ENCODE assay signal across 8 cellular contexts in genomic region chr19:52786464-52787354, GRCh38. TPM values are rescaled to one million over a fixed set of nuclear protein-coding genes. Genes with fewer than 3 reads are reported as not detected.
DNase-seq lines count a peak whose midpoint lies in the region; ATAC-seq and TF ChIP-seq lines count a peak whose summit lies in the region.
"Not testable (repeated sequence)": the region's sequence is repeated elsewhere in the genome, so short reads cannot be mapped to it uniquely, and the experiment has no call there.

TSS of gene ZNF600 (minus strand) at chr19:52786791. CDS start at chr19:52778888, 7,903 bp downstream.

- not testable (repeated sequence) for H4K20me1 ChIP-seq in IMR-90 (ENCODE audit: insufficient read depth, low read length)

- peak within 1 kb of the TSS; percentile 55 to 81; a peak in 3 of 4 replicates for H4K8ac ChIP-seq in IMR-90 (ENCODE audit: low read depth in 2 of 2, low read length in 2 of 2)

- H3K79me1 ChIP-seq in IMR-90 (ENCODE audit: low read depth in 1 of 2, low read length in 2 of 2), result not testable (repeated sequence)

- peak; percentile 67 for DNase-seq in DMS153 treated with DMSO at 0.1 percent for 48 hours (lab: John Stamatoyannopoulos, UW; ENCODE audit: unreplicated experiment)
- DNase-seq in IMR-90, result peak; percentile 48
- peak; percentile 62 for DNase-seq in SK-MEL-5 (ENCODE audit: low read depth, low spot score)
- DNase-seq in activated effector memory CD4-positive, alpha-beta T cell treated with anti-CD3 and anti-CD28 coated beads, Interleukin-2, amount 50 U/mL, for 16 hours, result peak; percentile 94
- peak; percentile 68 for DNase-seq in fibroblast of the aortic adventitia (ENCODE audit: low read depth)
- DNase-seq in naive thymus-derived CD4-positive, alpha-beta T cell, result peak; percentile 33 to 65 (median 45)
- peak; percentile 28 to 61 for DNase-seq in stimulated activated CD8-positive, alpha-beta memory T cell treated with anti-CD3 and anti-CD28 coated beads, Interleukin-7, amount 100 ng/mL, for 1 hour (ENCODE audit: low read depth in 2 of 2)

- 0 out of 2 replicates have a peak within 1 kb of the TSS, but pooled peaks have one; percentile 34 for H3K14ac ChIP-seq in IMR-90 (replicated peaks; ENCODE audit: low read depth, low read length)

- H2BK15ac ChIP-seq in IMR-90 (ENCODE audit: low read depth, low read length), result not testable (repeated sequence)

- CTCF ChIA-PET in IMR-90 (lab: Yijun Ruan, JAX), result not testable (repeated sequence)
- CTCF ChIA-PET in naive thymus-derived CD4-positive, alpha-beta T cell (lab: Charles Lee), result interaction anchor here (0.6 kb wide), 1 partner anchor 370 kb away, joined by 3 read pairs; no protein-coding TSS in a partner anchor

- peaks cover 7 to 88% (median 31%) of the 10 kb centered on the region in 11 donors for H3K9me3 Mint-ChIP-seq in naive thymus-derived CD4-positive, alpha-beta T cell

- peak within 1 kb of the TSS; percentile 48; the same call in 1 of the 2 replicates for H3K18ac ChIP-seq in IMR-90 (ENCODE audit: low read depth, low read length)

- in situ Hi-C loops in IMR-90 (cut with MboI; ENCODE audit: low sequenced_read_pairs); SK-MEL-5 (cut with HindIII; ENCODE audit: low pct_unique_long_range_greater_than_20kb, low sequenced_read_pairs): not testable (repeated sequence)

- H3K23ac ChIP-seq in IMR-90 (ENCODE audit: low read depth, low read length), result peak within 1 kb of the TSS; percentile 83

- peak within 1 kb of the TSS; percentile 65; the same call in 1 of the 2 replicates for H4K5ac ChIP-seq in IMR-90 (ENCODE audit: low read depth, low read length)

- H3K27ac Mint-ChIP-seq in naive thymus-derived CD4-positive, alpha-beta T cell, result peak within 1 kb of the TSS; percentile 28 to 97 (median 81)

- H2AFZ ChIP-seq in IMR-90 (replicated peaks; ENCODE audit: low read length, poor library complexity), result peak within 1 kb of the TSS; percentile 97

- H3K9me1 ChIP-seq in IMR-90 (ENCODE audit: insufficient read depth, low read length), result not testable (repeated sequence)

- not testable (repeated sequence) for H3K4ac ChIP-seq in IMR-90 (ENCODE audit: low read depth, low read length)

- peak within 1 kb of the TSS; percentile 85 for H3K4me2 ChIP-seq in IMR-90 (ENCODE audit: low read depth, low read length)

- not testable (repeated sequence) for H2BK120ac ChIP-seq in IMR-90 (ENCODE audit: low read depth, low read length)

- H4K91ac ChIP-seq in IMR-90 (ENCODE audit: insufficient read depth, low read depth, low read length), result not testable (repeated sequence)

- H2BK20ac ChIP-seq in IMR-90 (ENCODE audit: low read depth, low read length), result not testable (repeated sequence)

- not testable (repeated sequence) for H3K56ac ChIP-seq in IMR-90 (ENCODE audit: extremely low read depth, insufficient read depth, low read length)

- not testable (repeated sequence) for BruUV-seq in IMR-90 (replicated peaks; lab: Mats Ljungman, UMichigan)

- H3K4me1 Mint-ChIP-seq in naive thymus-derived CD4-positive, alpha-beta T cell, result peaks cover 19 to 35% (median 32%) of the 10 kb centered on the region in 7 donors

- ATAC-seq in GM21529 (IDR thresholded peaks at IDR 0.05; ENCODE audit: unreplicated experiment) (peak; percentile 93), IMR-90 (ENCODE audit: low read depth) (peak; percentile 99)
- ATAC-seq in naive thymus-derived CD4-positive, alpha-beta T cell, result peak; percentile 98

- dilution Hi-C loops in IMR-90 (cut with HindIII; ENCODE audit: low sequenced_read_pairs, unreplicated experiment), result not testable (repeated sequence)

- TF ChIP-seq RAD21 in IMR-90 (IDR thresholded peaks at IDR 0.05; ENCODE audit: low read length), result not testable (repeated sequence)

- H3K27ac ChIP-seq in IMR-90 (ENCODE audit: insufficient read depth, low read length), result 0 out of 2 replicates have a peak within 1 kb of the TSS, but pooled peaks have one; percentile 32
- H3K27ac ChIP-seq in naive thymus-derived CD4-positive, alpha-beta T cell (ENCODE audit: low read depth, low read length), result peak within 1 kb of the TSS; percentile 70

- not testable (repeated sequence) for TF ChIP-seq POLR2A in IMR-90 (IDR thresholded peaks at IDR 0.05; ENCODE audit: low read depth, low read length)

- H3K4me1 ChIP-seq in IMR-90 (ENCODE audit: control insufficient read depth, insufficient read depth, low read length); naive thymus-derived CD4-positive, alpha-beta T cell (ENCODE audit: control insufficient read depth in 2 of 2, insufficient read depth in 2 of 2, low read length in 2 of 2): not testable (repeated sequence)

- TF ChIP-seq CTCF in IMR-90 (conservative IDR thresholded peaks at IDR 0.05; ENCODE audit: low read depth, low read length), result not testable (repeated sequence)
- peak; percentile 30 for TF ChIP-seq CTCF in fibroblast of the aortic adventitia (IDR thresholded peaks at IDR 0.05; ENCODE audit: insufficient read depth, low read length)

- not testable (repeated sequence) for H2BK5ac ChIP-seq in IMR-90 (ENCODE audit: low read depth, low read length, poor library complexity, severe bottlenecking)

- POLR2A ChIA-PET in IMR-90 (lab: Charles Lee; ENCODE audit: unreplicated experiment); naive thymus-derived CD4-positive, alpha-beta T cell (lab: Charles Lee): not testable (repeated sequence)

- intact Hi-C loops in IMR-90 (cut with micrococcal nuclease), result loop anchor here (5.0 kb wide), 1 partner anchor 176 kb away; the partner anchor contains the start of gene ZNF816
- intact Hi-C loops in naive thymus-derived CD4-positive, alpha-beta T cell (cut with micrococcal nuclease), result loop anchor here (1.0 to 10.0 kb wide), 5 partner anchors 52 to 178 kb away; partner anchors contain the start of genes ZNF320 (in 1 of the 2), ZNF611 (in 1 of the 2), ZNF816 (in 1 of the 2) and ZNF83 (in 1 of the 2)

- not testable (repeated sequence) for H3K9me3 ChIP-seq in IMR-90 (ENCODE audit: control insufficient read depth, insufficient read depth, low read length)
- peaks cover 0 to 11% (median 0%) of the 10 kb centered on the region in 3 experiments for H3K9me3 ChIP-seq in naive thymus-derived CD4-positive, alpha-beta T cell (ENCODE audit: control insufficient read depth in 2 of 3, low read length in 3 of 3)

- not testable (repeated sequence) for H3K36me3 ChIP-seq in IMR-90 (ENCODE audit: control insufficient read depth, insufficient read depth, low read length); naive thymus-derived CD4-positive, alpha-beta T cell (ENCODE audit: control insufficient read depth in 2 of 3, insufficient read depth in 3 of 3, low read length in 3 of 3)

- H2AK9ac ChIP-seq in IMR-90 (replicated peaks; ENCODE audit: low read depth, low read length, poor library complexity), result peak within 1 kb of the TSS; percentile 89

- WGBS in IMR-90 (ENCODE audit: extremely low coverage in 2 of 2, insufficient read length in 1 of 2), 2 experiments, result 4% methylated on average over 13 of the region's 47 CpGs; no CpG with 5 or more reads in 1 of the 2 experiments

- not testable (repeated sequence) for H2AK5ac ChIP-seq in IMR-90 (ENCODE audit: low read depth, low read length)

- not testable (repeated sequence) for H3K27me3 ChIP-seq in IMR-90 (ENCODE audit: control insufficient read depth, insufficient read depth, low read length); naive thymus-derived CD4-positive, alpha-beta T cell (ENCODE audit: control insufficient read depth in 2 of 2, insufficient read depth in 2 of 2, low read length in 2 of 2)

- peak within 1 kb of the TSS; percentile 83 to 96 (median 92) for H3K4me3 Mint-ChIP-seq in naive thymus-derived CD4-positive, alpha-beta T cell

- peaks cover 3 to 41% (median 39%) of the 10 kb centered on the region in 5 donors for H3K36me3 Mint-ChIP-seq in naive thymus-derived CD4-positive, alpha-beta T cell

- H3K4me3 ChIP-seq in IMR-90 (ENCODE audit: insufficient read depth, low read depth, low read length) (peak within 1 kb of the TSS; percentile 86), fibroblast of the aortic adventitia (ENCODE audit: low read depth, low read length) (peak within 1 kb of the TSS; percentile 77)
- H3K4me3 ChIP-seq in naive thymus-derived CD4-positive, alpha-beta T cell (ENCODE audit: low read length), result peak within 1 kb of the TSS; percentile 60

- not testable (repeated sequence) for H3K27me3 Mint-ChIP-seq in naive thymus-derived CD4-positive, alpha-beta T cell

- H3K9ac ChIP-seq in IMR-90 (ENCODE audit: low read depth, low read length), result peak within 1 kb of the TSS; percentile 84

RNA-seq across cellular contexts. Expression of gene ZNF600, which starts in this region (rescaled TPM):
- total RNA-seq in IMR-90 (2012; rRNA removed) (3.9 and 4.1 TPM in 2 replicates), fibroblast of the aortic adventitia (ENCODE audit: low replicate concordance) (3.8 and 5.7 TPM in 2 replicates)
- 4.0 and 4.4 TPM in 2 replicates for polyA plus RNA-seq in IMR-90 (2012; rRNA removed)
- 0.95 and 1.2 TPM in 2 replicates for polyA plus RNA-seq in IMR-90 (2012; cell fraction: cytosol; rRNA removed)
- polyA plus RNA-seq in IMR-90 (2012; cell fraction: nucleus; rRNA removed; ENCODE audit: low replicate concordance), result 9.8 and 18.8 TPM in 2 replicates
- 3.0 and 4.0 TPM in 2 replicates for total RNA-seq in SK-MEL-5 (2014; rRNA removed; shearing (Covaris generic))
- polyA plus RNA-seq in SK-MEL-5 (2015; cell fraction: cytosol; rRNA removed), result 2.4 and 7.6 TPM in 2 replicates
- 79.2 and 98.1 TPM in 2 replicates for polyA plus RNA-seq in SK-MEL-5 (2015; cell fraction: nucleus; rRNA removed)
- 10 to 100 TPM in 4 of 5 experiments, 1 to 10 TPM in 1; 6.7 to 30.0 (median 19.8) TPM for total RNA-seq in naive thymus-derived CD4-positive, alpha-beta T cell
- polyA plus RNA-seq in naive thymus-derived CD4-positive, alpha-beta T cell, result 10 to 100 TPM in 1 of 2 donors, 1 to 10 TPM in 1; 5.2 to 17.2 TPM

Comparison
In these comparisons a context has a peak if more than half of its experiments do, and no peak if none do; other contexts are left out.
1. Peak in every context shown above with its lines: DNase-seq, ATAC-seq, H3K4me3 ChIP-seq and H3K27ac ChIP-seq.